ENCODE assay signal across 12 cellular contexts in genomic region chr5:111472579-111472978, GRCh38. TPM values are rescaled to one million over a fixed set of nuclear protein-coding genes. Genes with fewer than 3 reads are reported as not detected.
DNase-seq lines count a peak whose midpoint lies in the region; ATAC-seq and TF ChIP-seq lines count a peak whose summit lies in the region.
"Had no signal": no experiment of that assay in that cellular context is flagged by ENCODE, and none has a peak within 500 bp of the region (broad histone marks: within the 10 kb centered on the region; RNA-seq: fewer than 3 reads in every experiment).

No MANE protein-coding gene starts in this region.

- CTCF ChIA-PET in activated CD8-positive, alpha-beta T cell treated with anti-CD3 and anti-CD28 coated beads, Interleukin-2, amount 10 ng/mL, durations not matched to agents 7 days and 5 days (lab: Charles Lee) = no interaction called here

- TF ChIP-seq CTCF in CD14-positive monocyte (IDR thresholded peaks at IDR 0.05) (no peak), foreskin keratinocyte (conservative IDR thresholded peaks at IDR 0.05) (no peak)

- H3K27me3 ChIP-seq in foreskin keratinocyte = no peaks in the 10 kb centered on the region

- H3K4me3 Mint-ChIP-seq in CD14-positive monocyte = no peak overlapping the region
- no peak overlapping the region for H3K4me3 Mint-ChIP-seq in activated CD8-positive, alpha-beta T cell treated with anti-CD3 and anti-CD28 coated beads, Interleukin-2, amount 10 ng/mL, durations not matched to agents 7 days and 5 days
- H3K4me3 Mint-ChIP-seq: endodermal cell had no signal

- intact Hi-C loops in CD14-positive monocyte (cut with micrococcal nuclease) = no loop called here

- no peaks in the 10 kb centered on the region for H3K36me3 Mint-ChIP-seq in CD14-positive monocyte
- H3K36me3 Mint-ChIP-seq in activated CD8-positive, alpha-beta T cell treated with anti-CD3 and anti-CD28 coated beads, Interleukin-2, amount 10 ng/mL, durations not matched to agents 7 days and 5 days (ENCODE audit: low read depth) = peaks cover 30% of the 10 kb centered on the region

- no peak overlapping the region for H3K27ac ChIP-seq in foreskin keratinocyte

- H3K27me3 Mint-ChIP-seq in CD14-positive monocyte (ENCODE audit: low read depth in 3 of 3) = peaks cover 0 to 2% (median 0%) of the 10 kb centered on the region in 3 donors
- H3K27me3 Mint-ChIP-seq in activated CD8-positive, alpha-beta T cell treated with anti-CD3 and anti-CD28 coated beads, Interleukin-2, amount 10 ng/mL, durations not matched to agents 7 days and 5 days (ENCODE audit: low read depth) = no peaks in the 10 kb centered on the region

- DNase-seq in CD14-positive monocyte (ENCODE audit: low spot score) (no peak), NCI-H2081 (lab: John Stamatoyannopoulos, UW) (no peak), D341Med (ENCODE audit: low spot score) (no peak), foreskin keratinocyte (no peak), AG20443 (ENCODE audit: low spot score) (no peak)
- DNase-seq in activated CD8-positive, alpha-beta T cell treated with anti-CD3 and anti-CD28 coated beads, Interleukin-2, amount 10 ng/mL, durations not matched to agents 7 days and 5 days = no peak
- DNase-seq: DMS153; endodermal cell; left cardiac atrium; stimulated activated naive CD4-positive, alpha-beta T cell treated with Interleukin-2 at 50 U/mL for 16 hours had no signal

- POLR2A ChIA-PET in activated CD8-positive, alpha-beta T cell treated with anti-CD3 and anti-CD28 coated beads, Interleukin-2, amount 10 ng/mL, durations not matched to agents 7 days and 5 days (lab: Charles Lee) = no interaction called here

- peaks cover 0 to 3% (median 0%) of the 10 kb centered on the region in 7 donors for H3K9me3 Mint-ChIP-seq in CD14-positive monocyte
- H3K9me3 Mint-ChIP-seq in activated CD8-positive, alpha-beta T cell treated with anti-CD3 and anti-CD28 coated beads, Interleukin-2, amount 10 ng/mL, durations not matched to agents 7 days and 5 days (ENCODE audit: insufficient read depth) = peaks cover 4% of the 10 kb centered on the region
- H3K9me3 Mint-ChIP-seq: endodermal cell had no signal

- peak; percentile 54 for ATAC-seq in GM19023 (IDR thresholded peaks at IDR 0.05; ENCODE audit: unreplicated experiment)
- ATAC-seq in HG03378 (IDR thresholded peaks at IDR 0.05; ENCODE audit: unreplicated experiment) = peak; percentile 74
- no peak for ATAC-seq in activated CD8-positive, alpha-beta T cell treated with anti-CD3 and anti-CD28 coated beads, Interleukin-2, amount 10 ng/mL, durations not matched to agents 7 days and 5 days
- no peak for ATAC-seq in foreskin keratinocyte

- H3K27ac Mint-ChIP-seq in CD14-positive monocyte = peak overlapping the region in 6 of 7 donors; percentile 3 to 88 (median 44)
- peak overlapping the region; percentile 45 for H3K27ac Mint-ChIP-seq in activated CD8-positive, alpha-beta T cell treated with anti-CD3 and anti-CD28 coated beads, Interleukin-2, amount 10 ng/mL, durations not matched to agents 7 days and 5 days
- H3K27ac Mint-ChIP-seq: endodermal cell had no signal

- H3K4me1 ChIP-seq in foreskin keratinocyte = no peaks in the 10 kb centered on the region

- H3K4me1 Mint-ChIP-seq in CD14-positive monocyte = peaks cover 8% of the 10 kb centered on the region
- H3K4me1 Mint-ChIP-seq in activated CD8-positive, alpha-beta T cell treated with anti-CD3 and anti-CD28 coated beads, Interleukin-2, amount 10 ng/mL, durations not matched to agents 7 days and 5 days (ENCODE audit: low read depth) = peaks cover 2% of the 10 kb centered on the region
- H3K4me1 Mint-ChIP-seq: endodermal cell had no signal

RNA-seq across cellular contexts. Expression of gene STARD4, which starts 39.8 kb away (rescaled TPM):
- 1 to 10 TPM; 6.4 to 6.7 TPM for polyA plus RNA-seq in CD14-positive monocyte
- total RNA-seq in activated CD8-positive, alpha-beta T cell treated with anti-CD3 and anti-CD28 coated beads, Interleukin-2, amount 10 ng/mL, durations not matched to agents 7 days and 5 days = 10 to 100 TPM; 52.3 to 55.9 TPM
- 84.2 and 88.1 TPM in 2 replicates for total RNA-seq in foreskin keratinocyte
- 20.9 and 24.5 TPM in 2 replicates for polyA plus RNA-seq in foreskin keratinocyte

Comparison
In these comparisons a context has a peak if more than half of its experiments do, and no peak if none do; other contexts are left out.
1. ATAC-seq: peak in GM19023 (single experiment) and HG03378 (single experiment); none in activated CD8-positive, alpha-beta T cell treated with anti-CD3 and anti-CD28 coated beads, Interleukin-2, amount 10 ng/mL, durations not matched to agents 7 days and 5 days (single experiment) and foreskin keratinocyte (single experiment).